Comparison of ENCODE assay signal across 2 cellular contexts in the genomic region with DNA sequence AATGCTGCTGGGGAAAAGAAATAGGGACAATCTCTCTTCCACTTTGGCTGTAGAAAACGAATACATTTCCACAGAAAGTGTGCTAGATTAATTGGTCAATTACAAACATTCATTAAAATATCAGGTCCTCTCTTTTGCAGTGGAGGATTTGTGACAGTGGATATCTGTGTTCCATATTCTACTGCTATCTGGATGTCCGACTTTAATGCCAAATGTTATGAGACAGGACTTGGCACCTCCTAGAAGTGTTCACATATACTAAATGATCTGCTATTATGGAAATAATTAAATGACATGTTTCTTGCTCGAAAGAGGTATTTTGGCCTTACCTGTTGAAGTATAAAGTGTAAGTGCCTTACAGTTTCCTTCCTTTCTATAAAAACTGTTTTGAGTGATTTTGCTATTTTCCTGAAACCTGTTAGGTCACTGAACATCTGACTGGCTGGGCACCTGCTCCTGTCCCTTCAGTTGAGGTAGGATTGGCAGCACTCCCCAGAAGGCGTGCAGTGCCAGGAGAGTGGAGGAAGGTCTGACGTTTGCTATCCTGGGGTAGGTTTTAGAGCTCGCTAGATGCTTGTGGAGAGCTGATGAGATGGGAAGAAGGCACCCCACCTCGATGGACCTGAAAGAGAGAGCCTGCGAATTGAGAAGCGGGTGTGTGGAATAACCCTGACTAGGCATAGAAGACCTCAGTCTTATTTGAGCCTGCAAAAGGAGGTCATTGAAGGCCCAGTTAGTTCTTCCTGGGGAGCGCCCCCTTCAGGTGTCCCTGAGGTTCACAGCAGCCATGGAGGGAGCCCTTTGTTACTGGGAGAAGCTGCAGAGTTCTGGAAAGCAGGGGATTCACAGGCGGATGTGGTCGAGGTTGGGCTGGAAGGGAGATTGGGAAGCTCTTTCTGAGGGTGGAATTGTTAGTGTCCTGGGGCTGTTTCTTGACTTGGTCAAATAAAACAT.
TF ChIP-seq lines count a peak whose summit lies in the region.

No MANE protein-coding gene starts in this region.

TF ChIP-seq in GM12878, 131 proteins besides CTCF, POLR2A, EP300 and RAD21:
- TF ChIP-seq SMARCA5 (IDR thresholded peaks at IDR 0.05), result 0 out of 2 replicates have a peak, but pooled peaks have one; percentile 46
- TF ChIP-seq YBX1 (IDR thresholded peaks at IDR 0.05), result no peak
- TF ChIP-seq IKZF1 (conservative IDR thresholded peaks at IDR 0.05), result peak; percentile 32; the same call in 1 of the 2 replicates
- peak; percentile 17 to 50; a peak in 2 of 4 replicates for TF ChIP-seq IKZF2 (IDR thresholded peaks at IDR 0.05)

TF ChIP-seq in HepG2, 621 proteins besides CTCF, POLR2A, EP300 and RAD21 (continues in another document):
- TF ChIP-seq TEAD3 (CRISPR knock-in tag; optimal IDR thresholded peaks at IDR 0.05; ENCODE audit: borderline replicate concordance) (peak; percentile 46), SMAD3 (CRISPR knock-in tag; IDR thresholded peaks at IDR 0.05) (no peak), MTF1 (CRISPR knock-in tag; IDR thresholded peaks at IDR 0.05) (no peak), ZNF629 (CRISPR knock-in tag; conservative IDR thresholded peaks at IDR 0.05) (0 out of 2 replicates have a peak, but pooled peaks have one; percentile 9), ZNF260 (CRISPR knock-in tag; IDR thresholded peaks at IDR 0.05; ENCODE audit: borderline replicate concordance, low read depth) (no peak), ZBTB7B (CRISPR knock-in tag; IDR thresholded peaks at IDR 0.05) (no peak), CSRNP2 (CRISPR knock-in tag; conservative IDR thresholded peaks at IDR 0.05; ENCODE audit: low read depth) (no peak), HOXD1 (CRISPR knock-in tag; IDR thresholded peaks at IDR 0.05) (no peak), GATAD1 (CRISPR knock-in tag; IDR thresholded peaks at IDR 0.05) (no peak), MAFF (IDR thresholded peaks at IDR 0.05; ENCODE audit: low read depth, low read length) (no peak), ZFY (CRISPR knock-in tag; IDR thresholded peaks at IDR 0.05) (peak; percentile 41; the same call in 1 of the 2 replicates), ZNF800 (CRISPR knock-in tag; IDR thresholded peaks at IDR 0.05) (0 out of 2 replicates have a peak, but pooled peaks have one; percentile 33), YEATS4 (CRISPR knock-in tag; IDR thresholded peaks at IDR 0.05; ENCODE audit: borderline replicate concordance) (no peak), RERE (CRISPR knock-in tag; IDR thresholded peaks at IDR 0.05; ENCODE audit: low read depth) (no peak), ZNF737 (CRISPR knock-in tag; IDR thresholded peaks at IDR 0.05; ENCODE audit: borderline replicate concordance) (no peak), SMYD3 (CRISPR knock-in tag; IDR thresholded peaks at IDR 0.05) (no peak), HNRNPUL1 (IDR thresholded peaks at IDR 0.05; ENCODE audit: low read depth, low read length) (no peak), KLF15 (CRISPR knock-in tag; IDR thresholded peaks at IDR 0.05; ENCODE audit: borderline replicate concordance) (no peak), ZNF556 (CRISPR knock-in tag; IDR thresholded peaks at IDR 0.05; ENCODE audit: borderline replicate concordance) (peak; percentile 47; the same call in 1 of the 2 replicates)
- TF ChIP-seq, protein P1, sequence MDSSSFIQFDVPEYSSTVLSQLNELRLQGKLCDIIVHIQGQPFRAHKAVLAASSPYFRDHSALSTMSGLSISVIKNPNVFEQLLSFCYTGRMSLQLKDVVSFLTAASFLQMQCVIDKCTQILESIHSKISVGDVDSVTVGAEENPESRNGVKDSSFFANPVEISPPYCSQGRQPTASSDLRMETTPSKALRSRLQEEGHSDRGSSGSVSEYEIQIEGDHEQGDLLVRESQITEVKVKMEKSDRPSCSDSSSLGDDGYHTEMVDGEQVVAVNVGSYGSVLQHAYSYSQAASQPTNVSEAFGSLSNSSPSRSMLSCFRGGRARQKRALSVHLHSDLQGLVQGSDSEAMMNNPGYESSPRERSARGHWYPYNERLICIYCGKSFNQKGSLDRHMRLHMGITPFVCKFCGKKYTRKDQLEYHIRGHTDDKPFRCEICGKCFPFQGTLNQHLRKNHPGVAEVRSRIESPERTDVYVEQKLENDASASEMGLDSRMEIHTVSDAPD (CRISPR knock-in tag; IDR thresholded peaks at IDR 0.05), result no peak
- TF ChIP-seq, protein P2, sequence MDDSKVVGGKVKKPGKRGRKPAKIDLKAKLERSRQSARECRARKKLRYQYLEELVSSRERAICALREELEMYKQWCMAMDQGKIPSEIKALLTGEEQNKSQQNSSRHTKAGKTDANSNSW (CRISPR knock-in tag; IDR thresholded peaks at IDR 0.05; ENCODE audit: borderline replicate concordance), result 0 out of 2 replicates have a peak, but pooled peaks have one; percentile 35
- TF ChIP-seq, protein P3, sequence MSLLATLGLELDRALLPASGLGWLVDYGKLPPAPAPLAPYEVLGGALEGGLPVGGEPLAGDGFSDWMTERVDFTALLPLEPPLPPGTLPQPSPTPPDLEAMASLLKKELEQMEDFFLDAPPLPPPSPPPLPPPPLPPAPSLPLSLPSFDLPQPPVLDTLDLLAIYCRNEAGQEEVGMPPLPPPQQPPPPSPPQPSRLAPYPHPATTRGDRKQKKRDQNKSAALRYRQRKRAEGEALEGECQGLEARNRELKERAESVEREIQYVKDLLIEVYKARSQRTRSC (CRISPR knock-in tag; IDR thresholded peaks at IDR 0.05; ENCODE audit: low read depth), result 0 out of 2 replicates have a peak, but pooled peaks have one; percentile 45
- TF ChIP-seq, protein P4, sequence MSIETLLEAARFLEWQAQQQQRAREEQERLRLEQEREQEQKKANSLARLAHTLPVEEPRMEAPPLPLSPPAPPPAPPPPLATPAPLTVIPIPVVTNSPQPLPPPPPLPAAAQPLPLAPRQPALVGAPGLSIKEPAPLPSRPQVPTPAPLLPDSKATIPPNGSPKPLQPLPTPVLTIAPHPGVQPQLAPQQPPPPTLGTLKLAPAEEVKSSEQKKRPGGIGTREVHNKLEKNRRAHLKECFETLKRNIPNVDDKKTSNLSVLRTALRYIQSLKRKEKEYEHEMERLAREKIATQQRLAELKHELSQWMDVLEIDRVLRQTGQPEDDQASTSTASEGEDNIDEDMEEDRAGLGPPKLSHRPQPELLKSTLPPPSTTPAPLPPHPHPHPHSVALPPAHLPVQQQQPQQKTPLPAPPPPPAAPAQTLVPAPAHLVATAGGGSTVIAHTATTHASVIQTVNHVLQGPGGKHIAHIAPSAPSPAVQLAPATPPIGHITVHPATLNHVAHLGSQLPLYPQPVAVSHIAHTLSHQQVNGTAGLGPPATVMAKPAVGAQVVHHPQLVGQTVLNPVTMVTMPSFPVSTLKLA (IDR thresholded peaks at IDR 0.05), result no peak
- TF ChIP-seq, protein P5, sequence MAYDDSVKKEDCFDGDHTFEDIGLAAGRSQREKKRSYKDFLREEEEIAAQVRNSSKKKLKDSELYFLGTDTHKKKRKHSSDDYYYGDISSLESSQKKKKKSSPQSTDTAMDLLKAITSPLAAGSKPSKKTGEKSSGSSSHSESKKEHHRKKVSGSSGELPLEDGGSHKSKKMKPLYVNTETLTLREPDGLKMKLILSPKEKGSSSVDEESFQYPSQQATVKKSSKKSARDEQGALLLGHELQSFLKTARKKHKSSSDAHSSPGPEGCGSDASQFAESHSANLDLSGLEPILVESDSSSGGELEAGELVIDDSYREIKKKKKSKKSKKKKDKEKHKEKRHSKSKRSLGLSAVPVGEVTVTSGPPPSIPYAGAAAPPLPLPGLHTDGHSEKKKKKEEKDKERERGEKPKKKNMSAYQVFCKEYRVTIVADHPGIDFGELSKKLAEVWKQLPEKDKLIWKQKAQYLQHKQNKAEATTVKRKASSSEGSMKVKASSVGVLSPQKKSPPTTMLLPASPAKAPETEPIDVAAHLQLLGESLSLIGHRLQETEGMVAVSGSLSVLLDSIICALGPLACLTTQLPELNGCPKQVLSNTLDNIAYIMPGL (CRISPR knock-in tag; IDR thresholded peaks at IDR 0.05; ENCODE audit: borderline replicate concordance in 1 of 2, low read depth in 1 of 2), result peak; percentile 63 to 78
- TF ChIP-seq, protein P6, sequence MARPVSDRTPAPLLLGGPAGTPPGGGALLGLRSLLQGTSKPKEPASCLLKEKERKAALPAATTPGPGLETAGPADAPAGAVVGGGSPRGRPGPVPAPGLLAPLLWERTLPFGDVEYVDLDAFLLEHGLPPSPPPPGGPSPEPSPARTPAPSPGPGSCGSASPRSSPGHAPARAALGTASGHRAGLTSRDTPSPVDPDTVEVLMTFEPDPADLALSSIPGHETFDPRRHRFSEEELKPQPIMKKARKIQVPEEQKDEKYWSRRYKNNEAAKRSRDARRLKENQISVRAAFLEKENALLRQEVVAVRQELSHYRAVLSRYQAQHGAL (CRISPR knock-in tag; IDR thresholded peaks at IDR 0.05; ENCODE audit: not compliant biosample characterization), result no peak
- TF ChIP-seq, protein P7, sequence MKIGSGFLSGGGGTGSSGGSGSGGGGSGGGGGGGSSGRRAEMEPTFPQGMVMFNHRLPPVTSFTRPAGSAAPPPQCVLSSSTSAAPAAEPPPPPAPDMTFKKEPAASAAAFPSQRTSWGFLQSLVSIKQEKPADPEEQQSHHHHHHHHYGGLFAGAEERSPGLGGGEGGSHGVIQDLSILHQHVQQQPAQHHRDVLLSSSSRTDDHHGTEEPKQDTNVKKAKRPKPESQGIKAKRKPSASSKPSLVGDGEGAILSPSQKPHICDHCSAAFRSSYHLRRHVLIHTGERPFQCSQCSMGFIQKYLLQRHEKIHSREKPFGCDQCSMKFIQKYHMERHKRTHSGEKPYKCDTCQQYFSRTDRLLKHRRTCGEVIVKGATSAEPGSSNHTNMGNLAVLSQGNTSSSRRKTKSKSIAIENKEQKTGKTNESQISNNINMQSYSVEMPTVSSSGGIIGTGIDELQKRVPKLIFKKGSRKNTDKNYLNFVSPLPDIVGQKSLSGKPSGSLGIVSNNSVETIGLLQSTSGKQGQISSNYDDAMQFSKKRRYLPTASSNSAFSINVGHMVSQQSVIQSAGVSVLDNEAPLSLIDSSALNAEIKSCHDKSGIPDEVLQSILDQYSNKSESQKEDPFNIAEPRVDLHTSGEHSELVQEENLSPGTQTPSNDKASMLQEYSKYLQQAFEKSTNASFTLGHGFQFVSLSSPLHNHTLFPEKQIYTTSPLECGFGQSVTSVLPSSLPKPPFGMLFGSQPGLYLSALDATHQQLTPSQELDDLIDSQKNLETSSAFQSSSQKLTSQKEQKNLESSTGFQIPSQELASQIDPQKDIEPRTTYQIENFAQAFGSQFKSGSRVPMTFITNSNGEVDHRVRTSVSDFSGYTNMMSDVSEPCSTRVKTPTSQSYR (CRISPR knock-in tag; IDR thresholded peaks at IDR 0.05; ENCODE audit: borderline replicate concordance), result no peak
